ENCODE assay signal across 25 cellular contexts in the genomic region with DNA sequence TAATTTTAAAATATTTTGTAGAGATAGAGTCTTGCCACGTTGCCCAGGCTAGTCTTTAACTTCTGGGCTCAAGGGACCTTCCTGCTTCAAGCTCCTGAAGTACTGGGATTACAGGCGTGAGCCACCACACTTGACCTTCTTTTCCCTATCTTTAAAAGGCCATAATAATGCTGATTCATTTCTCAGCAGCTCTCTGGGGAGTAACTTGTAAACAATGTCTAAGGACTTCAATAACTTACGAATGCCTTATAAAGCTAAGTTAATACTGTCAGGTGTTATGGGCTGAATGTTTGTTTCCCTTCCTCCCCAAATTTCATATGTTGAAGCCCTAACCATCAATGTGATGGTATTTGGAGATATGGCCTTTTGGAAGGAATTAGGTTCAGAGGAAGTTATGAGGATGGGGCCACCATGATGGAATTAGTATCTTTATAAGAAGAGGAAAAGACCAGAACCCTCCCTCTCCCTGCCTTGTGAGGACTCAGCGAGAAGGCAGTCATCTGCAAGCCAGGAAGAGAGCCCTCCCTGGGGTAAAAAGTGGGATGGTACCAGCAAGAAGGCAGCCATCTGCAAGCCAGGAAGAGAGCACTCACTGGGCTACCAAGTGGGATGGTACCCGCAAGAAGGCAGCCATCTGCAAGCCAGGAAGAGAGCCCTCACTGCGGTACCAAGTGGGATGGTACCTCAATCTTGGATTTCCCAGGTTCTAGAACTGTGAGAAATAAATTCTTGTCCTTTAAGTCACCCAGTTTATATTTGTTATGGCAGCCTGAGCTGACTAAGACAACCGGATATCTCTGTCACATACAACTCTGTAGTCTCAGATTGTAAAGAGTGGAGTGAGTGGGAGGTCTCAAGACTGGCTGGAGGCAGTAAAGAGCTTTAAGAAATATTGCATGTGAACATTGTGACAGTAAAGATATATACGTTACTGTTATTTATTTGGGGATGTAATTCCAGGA. TPM values are rescaled to one million over a fixed set of nuclear protein-coding genes. Genes with fewer than 3 reads are reported as not detected.
A peak's percentile ranks its signal among the peaks of the same experiment; 100 is the strongest.
DNase-seq lines count a peak whose midpoint lies in the region; ATAC-seq, FAIRE-seq and TF ChIP-seq lines count a peak whose summit lies in the region.
"Had no signal": no experiment of that assay in that cellular context is flagged by ENCODE, and none has a peak within 500 bp of the region (broad histone marks: within the 10 kb centered on the region; RNA-seq: fewer than 3 reads in every experiment).

No MANE protein-coding gene starts in this region.

- DNase-seq in EH (ENCODE audit: low read depth) (peak; percentile 18), LoVo (ENCODE audit: low spot score) (peak; percentile 62), K562 (ENCODE audit: extremely low read depth in 1 of 4, low spot score in 3 of 4) (peak in 1 of 4 experiments; percentile 35), progenitor cell of endocrine pancreas (ENCODE audit: low spot score, unreplicated experiment) (no peak), HK-2 (ENCODE audit: unreplicated experiment) (no peak), 8988T (no peak)
- DNase-seq: activated CD4-positive, CD25-positive, alpha-beta regulatory T cell treated with anti-CD3 and anti-CD28 coated beads, Interleukin-2, amount 50 U/mL, for 72 hours; activated naive CD4-positive, alpha-beta T cell treated with anti-CD3 and anti-CD28 coated beads for 36 hours; activated T-cell treated with anti-CD3 and anti-CD28 coated beads, Interleukin-2, amount 50 U/mL, for 4 hours; CD4-positive, alpha-beta memory T cell; DND-41; GM23248; heart left ventricle; IMR-90; MV-4-11; NCI-H1694 treated with DMSO at 0.1 percent for 48 hours; NCI-H345; nephron progenitor cell; SIG-M5; stimulated activated CD4-positive, alpha-beta T cell treated with anti-CD3 and anti-CD28 coated beads, Interleukin-15, amount 100 ng/mL, for 24 hours; substantia nigra had no signal

- no peaks in the 10 kb centered on the region for H3K36me3 ChIP-seq in K562 (ENCODE audit: control insufficient read depth, insufficient read depth, low read length)
- H3K36me3 ChIP-seq: cardiac muscle cell, heart left ventricle had no signal

- no peaks in the 10 kb centered on the region for H3K27me3 Mint-ChIP-seq in progenitor cell of endocrine pancreas

- no peak for TF ChIP-seq RAD21 in K562 (CRISPR knock-in tag; conservative IDR thresholded peaks at IDR 0.05 in 1 of 2, IDR thresholded peaks at IDR 0.05 in 1 of 2)

- no peak; the same call in 1 of the 2 replicates for TF ChIP-seq EP300 in K562 (IDR thresholded peaks at IDR 0.05; ENCODE audit: low read length)

- no peaks in the 10 kb centered on the region for H4K20me1 ChIP-seq in K562 (replicated peaks; ENCODE audit: control insufficient read depth, insufficient read depth, low read length)

- H3K9me3 Mint-ChIP-seq in progenitor cell of endocrine pancreas (ENCODE audit: low read depth) = peaks cover 6% of the 10 kb centered on the region
- H3K9me3 Mint-ChIP-seq: activated naive CD4-positive, alpha-beta T cell treated with anti-CD3 and anti-CD28 coated beads for 36 hours; activated T-cell treated with anti-CD3 and anti-CD28 coated beads, Interleukin-2, amount 50 U/mL, for 4 hours had no signal

- H3K9ac ChIP-seq in K562 (ENCODE audit: insufficient read depth in 1 of 2, low read depth in 2 of 2, low read length in 2 of 2) = no peak overlapping the region; a peak in 1 of 4 replicates
- H3K9ac ChIP-seq: GM23248, parathyroid adenoma had no signal

- H3K4me3 ChIP-seq in K562 = no peak overlapping the region
- H3K4me3 ChIP-seq: cardiac muscle cell, GM23248, heart left ventricle had no signal

- H3K4me1 ChIP-seq in K562 (replicated peaks in 1 of 2; ENCODE audit: control insufficient read depth in 2 of 2, insufficient read depth in 2 of 2, low read length in 2 of 2) = peaks cover 2 to 21% of the 10 kb centered on the region in 2 experiments; a peak in 3 of 5 replicates
- H3K4me1 ChIP-seq: parathyroid adenoma had no signal

- no peak for TF ChIP-seq POLR2A in K562 (conservative IDR thresholded peaks at IDR 0.05)

- intact Hi-C loops in K562 (cut with micrococcal nuclease) = no loop called here

- H3K27me3 ChIP-seq in K562 (ENCODE audit: control insufficient read depth in 2 of 2, insufficient read depth in 2 of 2, low read length in 2 of 2) = no peaks in the 10 kb centered on the region
- H3K27me3 ChIP-seq: cardiac muscle cell had no signal

- H3K79me2 ChIP-seq in K562 (ENCODE audit: control insufficient read depth, insufficient read depth, low read length) = no peaks in the 10 kb centered on the region
- H3K79me2 ChIP-seq: parathyroid adenoma had no signal

- POLR2A ChIA-PET in K562 (lab: Yijun Ruan, JAX) = interaction anchor here (1.1 to 1.3 kb wide), 3 partner anchors 15 to 126 kb away, joined by 4 to 5 read pairs (median 5); a partner anchor contains a TSS

- FAIRE-seq in K562 (lab: Jason Lieb, UNC) = peak; percentile 52

- no TSS peak for BruUV-seq in K562 (replicated peaks; lab: Mats Ljungman, UMichigan)

- H3K27ac Mint-ChIP-seq in progenitor cell of endocrine pancreas = peak overlapping the region; percentile 24
- H3K27ac Mint-ChIP-seq: activated naive CD4-positive, alpha-beta T cell treated with anti-CD3 and anti-CD28 coated beads for 36 hours; CD4-positive, alpha-beta memory T cell; nephron progenitor cell had no signal

- no peak overlapping the region for H3K4me3 Mint-ChIP-seq in progenitor cell of endocrine pancreas (ENCODE audit: low read depth)
- H3K4me3 Mint-ChIP-seq: activated naive CD4-positive, alpha-beta T cell treated with anti-CD3 and anti-CD28 coated beads for 36 hours; activated T-cell treated with anti-CD3 and anti-CD28 coated beads, Interleukin-2, amount 50 U/mL, for 4 hours; CD4-positive, alpha-beta memory T cell; nephron progenitor cell had no signal

- no peaks in the 10 kb centered on the region for H3K9me1 ChIP-seq in K562 (ENCODE audit: control insufficient read depth, insufficient read depth, low read length)

- WGBS in K562 (ENCODE audit: insufficient coverage, low coverage, missing lambda C conversion rate) = 15% methylated on average over 7 of the region's 8 CpGs

- no peaks in the 10 kb centered on the region for H3K36me3 Mint-ChIP-seq in progenitor cell of endocrine pancreas (ENCODE audit: insufficient read depth)
- H3K36me3 Mint-ChIP-seq: CD4-positive, alpha-beta memory T cell had no signal

- in situ Hi-C loops in K562 (cut with MboI) = no loop called here

- CTCF ChIA-PET in K562 (lab: Yijun Ruan, JAX; ENCODE audit: low intra/inter-chr PET ratio) = no interaction called here

- H3K4me1 Mint-ChIP-seq in progenitor cell of endocrine pancreas (ENCODE audit: low read depth) = peaks cover 8% of the 10 kb centered on the region
- H3K4me1 Mint-ChIP-seq: CD4-positive, alpha-beta memory T cell; nephron progenitor cell had no signal

- H3K27ac ChIP-seq in K562 (ENCODE audit: extremely low read depth, low read depth, low read length) = peak overlapping the region; percentile 69
- H3K27ac ChIP-seq: cardiac muscle cell, GM23248, heart left ventricle, parathyroid adenoma had no signal

- no peaks in the 10 kb centered on the region for H3K9me3 ChIP-seq in K562 (replicated peaks; ENCODE audit: control insufficient read depth, insufficient read depth, low read depth, low read length)
- H3K9me3 ChIP-seq: heart left ventricle had no signal

- peak overlapping the region; percentile 66 for H3K4me2 ChIP-seq in K562 (ENCODE audit: insufficient read depth, low read length)

- TF ChIP-seq CTCF in K562 (IDR thresholded peaks at IDR 0.05 in 2 of 3, conservative IDR thresholded peaks at IDR 0.05 in 1 of 3; ENCODE audit: insufficient read depth in 2 of 3, low read depth in 1 of 3, low read length in 3 of 3) (no peak), progenitor cell of endocrine pancreas (IDR thresholded peaks at IDR 0.05; ENCODE audit: unreplicated experiment) (no peak)

- H2AFZ ChIP-seq in K562 (ENCODE audit: low read depth, low read length) = peak overlapping the region; percentile 79
- H2AFZ ChIP-seq: GM23248, parathyroid adenoma had no signal

- ATAC-seq in K562 = peak; percentile 80
- ATAC-seq in GM21737 (IDR thresholded peaks at IDR 0.05; ENCODE audit: unreplicated experiment) = no peak
- ATAC-seq: heart left ventricle, sciatic nerve had no signal

TF ChIP-seq in K562, 482 proteins besides CTCF, POLR2A, EP300 and RAD21 (continues in another document):
- no peak for TF ChIP-seq SRSF3 (IDR thresholded peaks at IDR 0.05; ENCODE audit: insufficient read depth, low read length)
- 0 out of 2 replicates have a peak, but pooled peaks have one; percentile 19 for TF ChIP-seq EGR1 (conservative IDR thresholded peaks at IDR 0.05)
- no peak for TF ChIP-seq RBM17 (IDR thresholded peaks at IDR 0.05; ENCODE audit: borderline replicate concordance, low read depth, low read length)
- TF ChIP-seq, protein P1, sequence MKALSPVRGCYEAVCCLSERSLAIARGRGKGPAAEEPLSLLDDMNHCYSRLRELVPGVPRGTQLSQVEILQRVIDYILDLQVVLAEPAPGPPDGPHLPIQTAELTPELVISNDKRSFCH (CRISPR knock-in tag; IDR thresholded peaks at IDR 0.05) = no peak
- TF ChIP-seq, protein P1 (tag; IDR thresholded peaks at IDR 0.05) = no peak
- TF ChIP-seq C11orf30 (IDR thresholded peaks at IDR 0.05; ENCODE audit: low read depth) = peak; percentile 81
- peak; percentile 48; the same call in 1 of the 2 replicates for TF ChIP-seq MAFF (IDR thresholded peaks at IDR 0.05; ENCODE audit: low read length)

RNA-seq across cellular contexts. Expression of a gene that starts 16.3 kb away (rescaled TPM):
- total RNA-seq in K562 (2011; cell fraction: chromatin; rRNA removed; ENCODE audit: low replicate concordance) = 51.3 and 79.8 TPM in 2 replicates
- 31.9 and 37.2 TPM in 2 replicates for total RNA-seq in K562 (2011; cell fraction: nucleolus; rRNA removed)
- total RNA-seq in K562 (2011; cell fraction: nucleoplasm; rRNA removed) = 53.0 and 69.2 TPM in 2 replicates
- total RNA-seq in K562 (2014; rRNA removed) = 81.5 and 129 TPM in 2 replicates
- 86.4 and 100 TPM in 2 replicates for total RNA-seq in K562 (2014; rRNA removed; fragmentation: Illumina TruSeq; extraction: Trizol)
- 72.3 and 75.3 TPM in 2 replicates for total RNA-seq in K562 (2015; rRNA removed; fragmentation: Illumina TruSeq; extraction: Trizol)
- 196 and 210 TPM in 2 replicates for total RNA-seq in K562 (2021)
- polyA plus RNA-seq in K562 (2011; rRNA removed) = 36.7 and 64.4 TPM in 2 replicates
- polyA plus RNA-seq in K562 (2011; cell fraction: cytosol; rRNA removed) = 55.8 and 69.1 TPM in 2 replicates
- polyA plus RNA-seq in K562 (2011; cell fraction: nucleus; rRNA removed) = 124 and 194 TPM in 2 replicates
- 94.8 and 138 TPM in 2 replicates for polyA plus RNA-seq in K562 (2012)
- polyA plus RNA-seq in K562 (2014; fragmentation: Illumina TruSeq; extraction: Trizol) = 193 and 239 TPM in 2 replicates
- 10 to 100 TPM; 47.0 to 51.2 TPM for polyA plus RNA-seq in K562 (2014; fragmentation: Nextera tagmentation; extraction: Ambion mirVana)
- polyA plus RNA-seq in K562 (2014; rRNA removed) = 89.2 and 107 TPM in 2 replicates
- polyA minus RNA-seq in K562 (2011; rRNA and poly(A)+ RNA removed) = 34.6 and 42.5 TPM in 2 replicates
- 42.3 and 61.3 TPM in 2 replicates for polyA minus RNA-seq in K562 (2011; cell fraction: cytosol; rRNA and poly(A)+ RNA removed)
- 64.6 and 92.0 TPM in 2 replicates for polyA minus RNA-seq in K562 (2011; cell fraction: nucleus; rRNA and poly(A)+ RNA removed)
- 200 and 215 TPM in 2 replicates for total RNA-seq in progenitor cell of endocrine pancreas

Comparison
In these comparisons a context has a peak if more than half of its experiments do, and no peak if none do; other contexts are left out.
1. DNase-seq: peak in EH (single experiment) and LoVo (single experiment); none in progenitor cell of endocrine pancreas (single experiment), HK-2 (single experiment) and 8988T (single experiment).